8 cellular contexts compared by ENCODE assay signal in the genomic region with DNA sequence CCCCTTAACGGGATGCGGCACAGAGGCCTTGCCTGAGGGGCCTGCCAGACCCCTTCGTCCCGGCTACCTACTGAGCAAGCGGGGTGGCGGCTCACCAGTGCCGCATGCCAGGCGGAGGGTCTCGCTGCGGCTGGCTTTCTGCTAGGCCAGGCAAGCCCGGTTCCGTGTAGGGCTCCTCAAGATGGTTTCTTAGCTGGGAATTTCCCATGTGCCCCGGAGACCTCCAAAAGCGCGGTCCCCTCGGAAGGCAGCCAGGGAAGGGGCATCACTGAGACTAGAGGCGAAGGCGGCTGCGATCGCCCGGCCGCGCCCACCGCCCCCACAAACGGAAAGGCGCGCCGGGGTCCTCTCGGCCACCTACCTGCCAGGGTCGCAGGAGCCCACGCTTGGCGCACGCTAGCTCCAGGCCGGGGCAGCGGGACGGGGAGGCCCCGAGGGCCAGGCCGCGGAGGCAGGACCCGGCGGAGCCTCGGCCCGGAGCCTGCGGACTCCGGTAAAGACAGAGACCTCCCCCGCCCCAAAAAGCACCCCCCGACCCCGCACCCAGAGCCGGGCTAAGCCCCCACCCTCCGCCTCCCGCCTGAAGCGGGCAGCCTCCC. TPM values are rescaled to one million over a fixed set of nuclear protein-coding genes. Genes with fewer than 3 reads are reported as not detected.
DNase-seq lines count a peak whose midpoint lies in the region; ATAC-seq and TF ChIP-seq lines count a peak whose summit lies in the region.

No MANE protein-coding gene starts in this region.

- no peak for ATAC-seq in Right ventricle myocardium superior (ENCODE audit: poor library complexity)
- ATAC-seq in Right ventricle myocardium inferior, result no peak

- H3K27ac ChIP-seq in epithelial cell of prostate, result peak overlapping the region; percentile 77

- peaks cover 20% of the 10 kb centered on the region for H3K27me3 Mint-ChIP-seq in nephron progenitor cell (ENCODE audit: low read depth, poor library complexity)

- no peaks in the 10 kb centered on the region for H3K36me3 Mint-ChIP-seq in nephron progenitor cell (ENCODE audit: low read depth)

- no peak overlapping the region for H3K27ac Mint-ChIP-seq in nephron progenitor cell

- peaks cover 26% of the 10 kb centered on the region for H3K4me1 Mint-ChIP-seq in nephron progenitor cell

- peak overlapping the region; percentile 82 for H3K4me3 Mint-ChIP-seq in nephron progenitor cell

- DNase-seq in Right ventricle myocardium superior (peak; percentile 45), Right ventricle myocardium inferior (ENCODE audit: missing footprints) (no peak), epithelial cell of prostate (ENCODE audit: low read depth, low spot score) (no peak), nephron progenitor cell (peak; percentile 45), SHP77 (lab: John Stamatoyannopoulos, UW) (no peak), iPS-NIHi7 (ENCODE audit: extremely low spot score) (no peak), SIG-M5 treated with dmso at 0.1 percent for 504 hours (lab: John Stamatoyannopoulos, UW; ENCODE audit: unreplicated experiment) (no peak)
- DNase-seq in activated CD4-positive, alpha-beta T cell treated with anti-CD3 and anti-CD28 coated beads, Interleukin-2, amount 50 U/mL, for 48 hours, result peak; percentile 13 to 44

- H3K9me3 Mint-ChIP-seq in nephron progenitor cell, result peaks cover 8% of the 10 kb centered on the region

- no peak for TF ChIP-seq CTCF in nephron progenitor cell (IDR thresholded peaks at IDR 0.05)

- intact Hi-C loops in Right ventricle myocardium superior (cut with DNase I), result no loop called here
- intact Hi-C loops in Right ventricle myocardium inferior (cut with DNase I), result no loop called here

RNA-seq across cellular contexts. Expression of a gene that starts 23.8 kb away (rescaled TPM):
- total RNA-seq in Right ventricle myocardium superior (78.9 TPM), Right ventricle myocardium inferior (85.7 TPM)

Comparison
In these comparisons a context has a peak if more than half of its experiments do, and no peak if none do; other contexts are left out.
1. DNase-seq: peak in Right ventricle myocardium superior (single experiment), activated CD4-positive, alpha-beta T cell treated with anti-CD3 and anti-CD28 coated beads, Interleukin-2, amount 50 U/mL, for 48 hours (2 of 2) and nephron progenitor cell (single experiment); none in Right ventricle myocardium inferior (single experiment), epithelial cell of prostate (single experiment), SHP77 (0 of 2), iPS-NIHi7 (single experiment) and SIG-M5 treated with dmso at 0.1 percent for 504 hours (single experiment).